10 cellular contexts compared by ENCODE assay signal in genomic region chr4:89134775-89135319, GRCh38. TPM values are rescaled to one million over a fixed set of nuclear protein-coding genes. Genes with fewer than 3 reads are reported as not detected.
DNase-seq lines count a peak whose midpoint lies in the region; ATAC-seq and TF ChIP-seq lines count a peak whose summit lies in the region.
"Had no signal": no experiment of that assay in that cellular context is flagged by ENCODE, and none has a peak within 500 bp of the region (broad histone marks: within the 10 kb centered on the region; RNA-seq: fewer than 3 reads in every experiment).

No MANE protein-coding gene starts in this region.

- no peak overlapping the region for H3K4me2 ChIP-seq in mammary epithelial cell (ENCODE audit: insufficient read depth, low read depth, low read length)
- H3K4me2 ChIP-seq in hepatocyte, result no peak overlapping the region

- H3K27ac ChIP-seq in mammary epithelial cell (ENCODE audit: insufficient read depth, low read depth, low read length) (no peak overlapping the region), hepatocyte (peak overlapping the region; percentile 57)
- H3K27ac ChIP-seq: neutrophil had no signal

- H3K79me2 ChIP-seq in mammary epithelial cell (ENCODE audit: insufficient read depth, low read length), result no peaks in the 10 kb centered on the region
- no peaks in the 10 kb centered on the region for H3K79me2 ChIP-seq in hepatocyte

- H3K4me1 ChIP-seq in mammary epithelial cell (ENCODE audit: insufficient read depth, low read length) (peaks cover 5% of the 10 kb centered on the region), hepatocyte (ENCODE audit: insufficient read depth) (peaks cover 4% of the 10 kb centered on the region)

- H3K9me3 ChIP-seq in mammary epithelial cell (replicated peaks; ENCODE audit: insufficient read depth, low read length), result no peaks in the 10 kb centered on the region
- no peaks in the 10 kb centered on the region for H3K9me3 ChIP-seq in hepatocyte (ENCODE audit: low read depth)
- H3K9me3 ChIP-seq: neutrophil had no signal

- no peaks in the 10 kb centered on the region for H3K36me3 ChIP-seq in mammary epithelial cell (ENCODE audit: insufficient read depth, low read length)
- H3K36me3 ChIP-seq in hepatocyte (replicated peaks; ENCODE audit: insufficient read depth, low read depth), result no peaks in the 10 kb centered on the region
- H3K36me3 ChIP-seq: neutrophil had no signal

- H2AFZ ChIP-seq in mammary epithelial cell (ENCODE audit: low read depth, low read length) (peak overlapping the region; percentile 78), hepatocyte (no peak overlapping the region)

- ATAC-seq in HG02870 (IDR thresholded peaks at IDR 0.05; ENCODE audit: unreplicated experiment), result no peak
- no peak for ATAC-seq in HG03469 (IDR thresholded peaks at IDR 0.05; ENCODE audit: unreplicated experiment)
- ATAC-seq: activated CD8-positive, alpha-beta T cell treated with anti-CD3 and anti-CD28 coated beads for 36 hours had no signal

- H3K9me2 ChIP-seq in hepatocyte (replicated peaks; ENCODE audit: insufficient read depth), result no peaks in the 10 kb centered on the region

- dilution Hi-C loops in mammary epithelial cell (cut with HindIII; ENCODE audit: low sequenced_read_pairs), result no loop called here

- no peaks in the 10 kb centered on the region for H3K27me3 ChIP-seq in mammary epithelial cell (ENCODE audit: insufficient read depth, low read length)
- H3K27me3 ChIP-seq in hepatocyte, result no peaks in the 10 kb centered on the region
- H3K27me3 ChIP-seq: neutrophil had no signal

- H4K20me1 ChIP-seq in mammary epithelial cell (ENCODE audit: insufficient read depth, low read length) (no peaks in the 10 kb centered on the region), hepatocyte (ENCODE audit: insufficient read depth, poor library complexity, severe bottlenecking) (no peaks in the 10 kb centered on the region)

- peak; percentile 62 for DNase-seq in HS-5 (ENCODE audit: low read depth)
- peak; percentile 71 for DNase-seq in mammary epithelial cell
- peak; percentile 73 for DNase-seq in hepatocyte (ENCODE audit: low spot score)
- peak; percentile 76 for DNase-seq in smooth muscle cell of the brain vasculature (ENCODE audit: low read depth, low spot score)
- DNase-seq in activated CD8-positive, alpha-beta memory T cell treated with anti-CD3 and anti-CD28 coated beads, Interleukin-2, amount 50 U/mL, for 4 hours, result no peak
- DNase-seq: activated CD8-positive, alpha-beta T cell treated with anti-CD3 and anti-CD28 coated beads for 36 hours; GF-D8 had no signal

- intact Hi-C loops in mammary epithelial cell (cut with micrococcal nuclease), result loop anchor here (2.0 kb wide), 1 partner anchor 22 kb away; no protein-coding TSS in a partner anchor

- CTCF ChIA-PET in mammary epithelial cell (lab: Charles Lee; ENCODE audit: low non-redundant PET), result no interaction called here

- WGBS in mammary epithelial cell (ENCODE audit: low coverage, missing lambda C conversion rate), result 33% methylated on average over 4 of the region's 4 CpGs
- WGBS in hepatocyte (ENCODE audit: low lambda C conversion rate, missing lambda C conversion rate), result 66% methylated on average over 4 of the region's 4 CpGs

- H3K4me3 ChIP-seq in mammary epithelial cell (replicated peaks in 1 of 3; ENCODE audit: insufficient read depth in 1 of 3, low read depth in 2 of 3, low read length in 3 of 3) (no peak overlapping the region), hepatocyte (no peak overlapping the region)

- BruUV-seq in mammary epithelial cell (replicated peaks; lab: Mats Ljungman, UMichigan), result no TSS peak

- TF ChIP-seq CTCF in mammary epithelial cell (conservative IDR thresholded peaks at IDR 0.05 in 1 of 2, IDR thresholded peaks at IDR 0.05 in 1 of 2; ENCODE audit: extremely low read depth in 1 of 2, insufficient read depth in 1 of 2, low read depth in 1 of 2, low read length in 2 of 2) (no peak), hepatocyte (IDR thresholded peaks at IDR 0.05; ENCODE audit: poor library complexity) (no peak)

- in situ Hi-C loops in mammary epithelial cell (cut with MboI; ENCODE audit: low sequenced_read_pairs in 2 of 2), result no loop called here

- no peak overlapping the region for H3K9ac ChIP-seq in mammary epithelial cell (ENCODE audit: insufficient read depth, low read length)

RNA-seq across cellular contexts. Expression of gene TIGD2, which starts 23.5 kb away (rescaled TPM):
- total RNA-seq in mammary epithelial cell (10 to 100 TPM; 14.7 to 14.8 TPM), hepatocyte (15.7 and 17.1 TPM in 2 replicates)
- polyA plus RNA-seq in mammary epithelial cell (3.4 TPM), hepatocyte (10.0 and 10.3 TPM in 2 replicates)
- polyA minus RNA-seq in mammary epithelial cell, result 2.3 TPM
